ENCODE assay signal across 29 cellular contexts in genomic region chr20:61801065-61801360, GRCh38.
"Had no signal": no experiment of that assay in that cellular context is flagged by ENCODE, and none has a peak within 500 bp of the region (broad histone marks: within the 10 kb centered on the region; RNA-seq: fewer than 3 reads in every experiment).

No MANE protein-coding gene starts in this region.

- H3K27me3 ChIP-seq: ascending aorta, cardiac muscle cell, colonic mucosa had no signal

- H3K27ac ChIP-seq: ascending aorta, breast epithelium, cardiac muscle cell, colonic mucosa, epithelial cell of prostate, esophagus squamous epithelium, heart left ventricle had no signal

- H3K4me3 ChIP-seq: ascending aorta, breast epithelium, cardiac muscle cell, colonic mucosa, esophagus squamous epithelium, heart left ventricle had no signal

- FAIRE-seq: endometrium, endothelial cell of umbilical vein, frontal cortex had no signal

- ATAC-seq: activated CD4-positive, alpha-beta T cell treated with anti-CD3 and anti-CD28 coated beads for 36 hours; activated CD8-positive, alpha-beta memory T cell treated with anti-CD3 and anti-CD28 coated beads, Interleukin-2, amount 10 ng/mL, durations not matched to agents 7 days and 5 days; activated CD8-positive, alpha-beta T cell treated with anti-CD3 and anti-CD28 coated beads, Interleukin-2, amount 10 ng/mL, durations not matched to agents 7 days and 5 days; activated naive CD4-positive, alpha-beta T cell treated with anti-CD3 and anti-CD28 coated beads, Interleukin-2, amount 50 U/mL, for 72 hours; activated T-cell treated with anti-CD3 and anti-CD28 coated beads, Interleukin-2, amount 50 U/mL, for 72 hours; heart left ventricle had no signal

- H3K4me1 ChIP-seq: ascending aorta, breast epithelium, colonic mucosa, heart left ventricle had no signal

- H3K9me3 ChIP-seq: ascending aorta, breast epithelium, colonic mucosa, esophagus squamous epithelium, heart left ventricle had no signal

- H3K36me3 ChIP-seq: ascending aorta, breast epithelium, cardiac muscle cell, colonic mucosa, esophagus squamous epithelium, heart left ventricle had no signal

- DNase-seq: activated CD4-positive, alpha-beta memory T cell treated with anti-CD3 and anti-CD28 coated beads for 36 hours; activated CD4-positive, alpha-beta T cell treated with anti-CD3 and anti-CD28 coated beads for 36 hours; activated CD4-positive, alpha-beta T cell treated with anti-CD3 and anti-CD28 coated beads, Interleukin-2, amount 10 ng/mL, durations not matched to agents 24 days and 14 days; activated CD4-positive, CD25-positive, alpha-beta regulatory T cell; activated CD4-positive, CD25-positive, alpha-beta regulatory T cell treated with anti-CD3 and anti-CD28 coated beads, Interleukin-2, amount 50 U/mL, for 72 hours; activated CD8-positive, alpha-beta memory T cell treated with anti-CD3 and anti-CD28 coated beads, Interleukin-2, amount 10 ng/mL, durations not matched to agents 7 days and 5 days; activated CD8-positive, alpha-beta memory T cell treated with anti-CD3 and anti-CD28 coated beads, Interleukin-2, amount 50 U/mL, for 4 hours; activated CD8-positive, alpha-beta T cell treated with anti-CD3 and anti-CD28 coated beads, Interleukin-2, amount 10 ng/mL, durations not matched to agents 7 days and 5 days; activated gamma-delta T cell; activated naive CD4-positive, alpha-beta T cell; activated naive CD4-positive, alpha-beta T cell treated with anti-CD3 and anti-CD28 coated beads, Interleukin-2, amount 10 ng/mL, durations not matched to agents 7 days and 5 days; activated naive CD8-positive, alpha-beta T cell treated with anti-CD3 and anti-CD28 coated beads, Interleukin-2, amount 10 ng/mL, durations not matched to agents 7 days and 5 days; activated T-cell treated with anti-CD3 and anti-CD28 coated beads, Interleukin-2, amount 50 U/mL, for 1 hour; activated T-cell treated with anti-CD3 and anti-CD28 coated beads, Interleukin-2, amount 50 U/mL, for 72 hours; central memory CD4-positive, alpha-beta T cell; cerebellar nuclear complex; colonic mucosa; effector CD8-positive, alpha-beta T cell; esophagus squamous epithelium; heart left ventricle; T-helper 2 cell had no signal
